ENCODE assay signal across 22 cellular contexts in genomic region chr2:7473135-7473771, GRCh38.
"Had no signal": no experiment of that assay in that cellular context is flagged by ENCODE, and none has a peak within 500 bp of the region (broad histone marks: within the 10 kb centered on the region; RNA-seq: fewer than 3 reads in every experiment).

No MANE protein-coding gene starts in this region.

- H3K36me3 ChIP-seq: ascending aorta, left lung, neutrophil had no signal

- H3K27me3 Mint-ChIP-seq: naive thymus-derived CD4-positive, alpha-beta T cell; type B pancreatic cell had no signal

- H3K9me3 ChIP-seq: ascending aorta, left lung, mucosa of descending colon, neutrophil had no signal

- H3K9me3 Mint-ChIP-seq: dendritic cell treated with granulocyte-macrophage colony-stimulating factor and Interleukin-4, amounts not matched to agents 40 ng/mL and 50 ng/mL, for 4 days; effector memory CD8-positive, alpha-beta T cell; type B pancreatic cell had no signal

- H3K4me3 Mint-ChIP-seq: dendritic cell treated with granulocyte-macrophage colony-stimulating factor and Interleukin-4, amounts not matched to agents 40 ng/mL and 50 ng/mL, for 4 days; effector memory CD8-positive, alpha-beta T cell; type B pancreatic cell had no signal

- H3K4me3 ChIP-seq: ascending aorta, left lung, mucosa of descending colon had no signal

- DNase-seq: activated CD4-positive, CD25-positive, alpha-beta regulatory T cell; activated CD8-positive, alpha-beta memory T cell treated with anti-CD3 and anti-CD28 coated beads, Interleukin-2, amount 50 U/mL, for 4 hours; activated effector memory CD4-positive, alpha-beta T cell treated with Interleukin-2 at 50 U/mL for 16 hours; effector memory CD8-positive, alpha-beta T cell; foreskin keratinocyte; glutamatergic neuron; hypothalamus; kidney; left lung; mammary epithelial cell; mucosa of descending colon; naive thymus-derived CD4-positive, alpha-beta T cell; retina; SIG-M5; stimulated activated CD4-positive, alpha-beta T cell treated with anti-CD3 and anti-CD28 coated beads, Interleukin-4, amount 100 ng/mL, for 1 hour; stimulated activated naive CD4-positive, alpha-beta T cell had no signal

- H3K79me2 ChIP-seq: parathyroid adenoma had no signal

- FAIRE-seq: bronchial epithelial cell, kidney had no signal

- H3K4me1 ChIP-seq: ascending aorta, foreskin keratinocyte, left lung, parathyroid adenoma had no signal

- H3K36me3 Mint-ChIP-seq: type B pancreatic cell had no signal

- H3K27me3 ChIP-seq: ascending aorta, foreskin keratinocyte, left lung, neutrophil had no signal

- H3K27ac ChIP-seq: ascending aorta, foreskin keratinocyte, left lung, neutrophil, parathyroid adenoma had no signal

- H3K27ac Mint-ChIP-seq: dendritic cell treated with granulocyte-macrophage colony-stimulating factor and Interleukin-4, amounts not matched to agents 40 ng/mL and 50 ng/mL, for 4 days; effector memory CD8-positive, alpha-beta T cell; type B pancreatic cell had no signal

- H3K9ac ChIP-seq: parathyroid adenoma had no signal

- H2AFZ ChIP-seq: parathyroid adenoma had no signal

- ATAC-seq: effector memory CD8-positive, alpha-beta T cell; foreskin keratinocyte; left lung; mucosa of descending colon; naive thymus-derived CD4-positive, alpha-beta T cell had no signal
